In genomic region chr3:31204026-31204795, GRCh38 we compare ENCODE assay signal across 1 cellular context.
TF ChIP-seq lines count a peak whose summit lies in the region.

No MANE protein-coding gene starts in this region.

TF ChIP-seq in HepG2, 621 proteins besides CTCF, POLR2A, EP300 and RAD21 (continued from another document and continues in another):
- TF ChIP-seq HNF1A (IDR thresholded peaks at IDR 0.05; ENCODE audit: low read depth): peak; percentile 78
- peak; percentile 66; the same call in 1 of the 2 replicates for TF ChIP-seq HNF1A (CRISPR knock-in tag; IDR thresholded peaks at IDR 0.05; ENCODE audit: borderline replicate concordance)
- TF ChIP-seq ZNF777 (CRISPR knock-in tag; IDR thresholded peaks at IDR 0.05): no peak
- peak; percentile 17; the same call in 1 of the 2 replicates for TF ChIP-seq HOMEZ (CRISPR knock-in tag; IDR thresholded peaks at IDR 0.05; ENCODE audit: low read depth)
- no peak for TF ChIP-seq FOXP1 (IDR thresholded peaks at IDR 0.05)
- 0 out of 2 replicates have a peak, but pooled peaks have one; percentile 11 for TF ChIP-seq FOXP1 (CRISPR knock-in tag; IDR thresholded peaks at IDR 0.05)
- 0 out of 2 replicates have a peak, but pooled peaks have one; percentile 9 for TF ChIP-seq ZNF331 (CRISPR knock-in tag; IDR thresholded peaks at IDR 0.05)
- TF ChIP-seq RAD51 (IDR thresholded peaks at IDR 0.05; ENCODE audit: borderline replicate concordance): no peak
- 0 out of 4 replicates have a peak, but pooled peaks of 1 of the 2 experiments have one; percentile 4 for TF ChIP-seq MAFK (conservative IDR thresholded peaks at IDR 0.05 in 1 of 2, IDR thresholded peaks at IDR 0.05 in 1 of 2; ENCODE audit: low read length in 2 of 2)
- TF ChIP-seq CHD4 (IDR thresholded peaks at IDR 0.05; ENCODE audit: borderline replicate concordance, low read length): peak; percentile 79; the same call in 1 of the 2 replicates
- 0 out of 2 replicates have a peak, but pooled peaks have one; percentile 32 for TF ChIP-seq EHMT2 (IDR thresholded peaks at IDR 0.05; ENCODE audit: borderline replicate concordance, low read depth, low read length)
- TF ChIP-seq ZBED4 (CRISPR knock-in tag; IDR thresholded peaks at IDR 0.05; ENCODE audit: borderline replicate concordance): no peak; the same call in 1 of the 2 replicates
- peak; percentile 71 for TF ChIP-seq FOXA3 (CRISPR knock-in tag; IDR thresholded peaks at IDR 0.05)
- TF ChIP-seq ASH2L (IDR thresholded peaks at IDR 0.05; ENCODE audit: insufficient read length, low read depth, low read length): peak; percentile 79
- 0 out of 2 replicates have a peak, but pooled peaks have one; percentile 19 for TF ChIP-seq FOXA1 (IDR thresholded peaks at IDR 0.05)
- peak; percentile 73 for TF ChIP-seq FOXA1 (CRISPR knock-in tag; IDR thresholded peaks at IDR 0.05)
- TF ChIP-seq HMG20A (CRISPR knock-in tag; IDR thresholded peaks at IDR 0.05; ENCODE audit: borderline replicate concordance): peak; percentile 38; the same call in 1 of the 2 replicates
- TF ChIP-seq ARID5B (CRISPR knock-in tag; IDR thresholded peaks at IDR 0.05): 0 out of 2 replicates have a peak, but pooled peaks have one; percentile 18
- TF ChIP-seq ESRRA (CRISPR knock-in tag; IDR thresholded peaks at IDR 0.05; ENCODE audit: low read depth): no peak
- TF ChIP-seq ELF3 (CRISPR knock-in tag; IDR thresholded peaks at IDR 0.05): peak; percentile 22; the same call in 1 of the 2 replicates
- peak; percentile 43; the same call in 1 of the 2 replicates for TF ChIP-seq FOXK1 (CRISPR knock-in tag; IDR thresholded peaks at IDR 0.05; ENCODE audit: borderline replicate concordance, low read depth)
- TF ChIP-seq RNF2 (conservative IDR thresholded peaks at IDR 0.05; ENCODE audit: low read depth): no peak
- no peak for TF ChIP-seq MLLT10 (CRISPR knock-in tag; IDR thresholded peaks at IDR 0.05)
- TF ChIP-seq ZGPAT (CRISPR knock-in tag; IDR thresholded peaks at IDR 0.05): peak; percentile 24; the same call in 1 of the 2 replicates
- TF ChIP-seq SAP130 (CRISPR knock-in tag; IDR thresholded peaks at IDR 0.05; ENCODE audit: low read depth): 0 out of 2 replicates have a peak, but pooled peaks have one; percentile 20
- no peak for TF ChIP-seq MTF1 (CRISPR knock-in tag; IDR thresholded peaks at IDR 0.05)
- TF ChIP-seq ZNF160 (CRISPR knock-in tag; IDR thresholded peaks at IDR 0.05): no peak
- TF ChIP-seq ZNF691 (CRISPR knock-in tag; IDR thresholded peaks at IDR 0.05; ENCODE audit: borderline replicate concordance, low read depth): no peak
- TF ChIP-seq ARID3A (IDR thresholded peaks at IDR 0.05; ENCODE audit: low read depth, low read length): peak; percentile 55; the same call in 1 of the 2 replicates
- TF ChIP-seq KMT2B (CRISPR knock-in tag; IDR thresholded peaks at IDR 0.05): no peak
- TF ChIP-seq DZIP1 (CRISPR knock-in tag; IDR thresholded peaks at IDR 0.05): no peak
- no peak for TF ChIP-seq ZBTB43 (CRISPR knock-in tag; conservative IDR thresholded peaks at IDR 0.05)
